In genomic region chr7:13107291-13107690, GRCh38 we compare ENCODE assay signal across 22 cellular contexts.
DNase-seq lines count a peak whose midpoint lies in the region; ATAC-seq and TF ChIP-seq lines count a peak whose summit lies in the region.
"Had no signal": no experiment of that assay in that cellular context is flagged by ENCODE, and none has a peak within 500 bp of the region (broad histone marks: within the 10 kb centered on the region; RNA-seq: fewer than 3 reads in every experiment).

No MANE protein-coding gene starts in this region.

- H3K36me3 ChIP-seq in mammary epithelial cell (ENCODE audit: insufficient read depth, low read length), result no peaks in the 10 kb centered on the region
- no peaks in the 10 kb centered on the region for H3K36me3 ChIP-seq in PC-3 (ENCODE audit: low read depth, low read length)

- H3K36me3 Mint-ChIP-seq in MCF 10A (ENCODE audit: insufficient read depth, unreplicated experiment), result no peaks in the 10 kb centered on the region
- H3K36me3 Mint-ChIP-seq: CD8-positive, alpha-beta memory T cell had no signal

- BruUV-seq in mammary epithelial cell (replicated peaks; lab: Mats Ljungman, UMichigan), result no TSS peak
- BruUV-seq in MCF 10A (replicated peaks; lab: Mats Ljungman, UMichigan), result no TSS peak
- BruUV-seq in PC-3 (replicated peaks; lab: Mats Ljungman, UMichigan), result no TSS peak

- no peaks in the 10 kb centered on the region for H3K27me3 Mint-ChIP-seq in MCF 10A (ENCODE audit: insufficient read depth, unreplicated experiment)
- H3K27me3 Mint-ChIP-seq: CD8-positive, alpha-beta memory T cell had no signal

- H3K4me3 ChIP-seq in mammary epithelial cell (replicated peaks in 1 of 3; ENCODE audit: insufficient read depth in 1 of 3, low read depth in 2 of 3, low read length in 3 of 3) (no peak overlapping the region), PC-3 (ENCODE audit: low read length) (no peak overlapping the region)
- H3K4me3 ChIP-seq: K562 had no signal

- peak; percentile 50 for DNase-seq in mammary epithelial cell
- DNase-seq in MCF 10A (ENCODE audit: unreplicated experiment), result no peak
- DNase-seq in PC-3, result peak; percentile 79
- peak; percentile 44 for DNase-seq in epithelial cell of prostate (ENCODE audit: low read depth, low spot score)
- DNase-seq in NCI-H1417 treated with DMSO at 0.1 percent for 48 hours (lab: John Stamatoyannopoulos, UW), result no peak
- DNase-seq: CD8-positive, alpha-beta memory T cell; EL; GF-D8; H9; MM.1S; NCI-H1694 treated with DMSO at 0.1 percent for 48 hours; NCI-H2081 treated with DMSO at 0.1 percent for 48 hours; NCI-H446; NCI-H526; SIG-M5; SK-N-SH; T-helper 2 cell had no signal

- TF ChIP-seq CTCF in mammary epithelial cell (conservative IDR thresholded peaks at IDR 0.05 in 1 of 2, IDR thresholded peaks at IDR 0.05 in 1 of 2; ENCODE audit: extremely low read depth in 1 of 2, insufficient read depth in 1 of 2, low read depth in 1 of 2, low read length in 2 of 2) (no peak), MCF 10A (IDR thresholded peaks at IDR 0.05; ENCODE audit: unreplicated experiment) (no peak), PC-3 (conservative IDR thresholded peaks at IDR 0.05; ENCODE audit: low read depth, low read length) (no peak)

- ATAC-seq in PC-3, result peak; percentile 97
- ATAC-seq in HG02763 (IDR thresholded peaks at IDR 0.05; ENCODE audit: unreplicated experiment), result no peak
- ATAC-seq in HG03354 (IDR thresholded peaks at IDR 0.05; ENCODE audit: poor library complexity, severe bottlenecking, unreplicated experiment), result no peak
- ATAC-seq: K562 had no signal

- H3K27ac ChIP-seq in mammary epithelial cell (ENCODE audit: insufficient read depth, low read depth, low read length) (no peak overlapping the region), PC-3 (ENCODE audit: low read length) (peak overlapping the region; percentile 58), epithelial cell of prostate (peak overlapping the region; percentile 31)
- H3K27ac ChIP-seq: C4-2B, RWPE1 had no signal

- H3K4me1 Mint-ChIP-seq in MCF 10A (ENCODE audit: insufficient read depth, unreplicated experiment), result peaks cover 6% of the 10 kb centered on the region
- H3K4me1 Mint-ChIP-seq: H9 had no signal

- in situ Hi-C loops in mammary epithelial cell (cut with MboI; ENCODE audit: low sequenced_read_pairs in 2 of 2), result loop anchor here in 1 of 2 donors (25.0 kb wide), 1 partner anchor 420 kb away; the partner anchor contains the start of gene ARL4A

- no peak overlapping the region for H3K4me3 Mint-ChIP-seq in MCF 10A (ENCODE audit: unreplicated experiment)
- H3K4me3 Mint-ChIP-seq: CD8-positive, alpha-beta memory T cell; H9 had no signal

- intact Hi-C loops in mammary epithelial cell (cut with micrococcal nuclease) (loop anchor here (5.0 kb wide), 1 partner anchor 295 kb away; no protein-coding TSS in a partner anchor), MCF 10A (cut with micrococcal nuclease) (no loop called here), PC-3 (cut with micrococcal nuclease) (no loop called here)

- no peaks in the 10 kb centered on the region for H3K4me1 ChIP-seq in mammary epithelial cell (ENCODE audit: insufficient read depth, low read length)
- peaks cover 17% of the 10 kb centered on the region for H3K4me1 ChIP-seq in PC-3 (ENCODE audit: insufficient read depth, low read length)

- no peak overlapping the region for H3K9ac ChIP-seq in mammary epithelial cell (ENCODE audit: insufficient read depth, low read length)
- H3K9ac ChIP-seq in PC-3 (ENCODE audit: low read length), result no peak overlapping the region
- H3K9ac ChIP-seq: SK-N-SH had no signal

- H3K27ac Mint-ChIP-seq in MCF 10A (ENCODE audit: low read depth, unreplicated experiment), result no peak overlapping the region
- H3K27ac Mint-ChIP-seq: H9 had no signal

- H3K4me2 ChIP-seq in mammary epithelial cell (ENCODE audit: insufficient read depth, low read depth, low read length), result no peak overlapping the region
- peak overlapping the region; percentile 32 for H3K4me2 ChIP-seq in PC-3 (ENCODE audit: low read length)
- H3K4me2 ChIP-seq: SK-N-SH had no signal

- POLR2A ChIA-PET in MCF 10A (lab: Yijun Ruan, JAX) (no interaction called here), PC-3 (lab: Charles Lee; ENCODE audit: unreplicated experiment) (no interaction called here)

- H3K79me2 ChIP-seq in mammary epithelial cell (ENCODE audit: insufficient read depth, low read length) (no peaks in the 10 kb centered on the region), PC-3 (ENCODE audit: low read length) (no peaks in the 10 kb centered on the region)

- CTCF ChIA-PET in mammary epithelial cell (lab: Charles Lee; ENCODE audit: low non-redundant PET), result no interaction called here
- CTCF ChIA-PET in MCF 10A (lab: Yijun Ruan, JAX), result interaction anchor here (0.7 to 1.5 kb wide), 3 partner anchors 10 to 280 kb away, joined by 3 to 6 read pairs (median 3); no protein-coding TSS in a partner anchor
- CTCF ChIA-PET in PC-3 (lab: Charles Lee), result no interaction called here

- no peak overlapping the region for H2AFZ ChIP-seq in mammary epithelial cell (ENCODE audit: low read depth, low read length)
- H2AFZ ChIP-seq in PC-3 (ENCODE audit: low read length), result no peak overlapping the region

- dilution Hi-C loops in mammary epithelial cell (cut with HindIII; ENCODE audit: low sequenced_read_pairs), result no loop called here

- H3K27me3 ChIP-seq in mammary epithelial cell (ENCODE audit: insufficient read depth, low read length) (no peaks in the 10 kb centered on the region), PC-3 (ENCODE audit: low read length) (no peaks in the 10 kb centered on the region)

- H3K9me3 ChIP-seq in mammary epithelial cell (replicated peaks; ENCODE audit: insufficient read depth, low read length) (no peaks in the 10 kb centered on the region), PC-3 (ENCODE audit: low read length) (no peaks in the 10 kb centered on the region)
- H3K9me3 ChIP-seq: SK-N-SH had no signal

- no peaks in the 10 kb centered on the region for H3F3A ChIP-seq in PC-3 (ENCODE audit: low read length, unreplicated experiment)

- H4K20me1 ChIP-seq in mammary epithelial cell (ENCODE audit: insufficient read depth, low read length) (no peaks in the 10 kb centered on the region), PC-3 (ENCODE audit: low read length) (no peaks in the 10 kb centered on the region)

- H3K9me2 ChIP-seq in PC-3 (replicated peaks; ENCODE audit: low read length), result no peaks in the 10 kb centered on the region
- H3K9me2 ChIP-seq: SK-N-SH had no signal

- no peaks in the 10 kb centered on the region for H3K9me3 Mint-ChIP-seq in MCF 10A (ENCODE audit: unreplicated experiment)

Comparison
In these comparisons a context has a peak if more than half of its experiments do, and no peak if none do; other contexts are left out.
1. DNase-seq: peak in mammary epithelial cell (single experiment), PC-3 (single experiment) and epithelial cell of prostate (single experiment); none in MCF 10A (single experiment) and NCI-H1417 treated with DMSO at 0.1 percent for 48 hours (single experiment).